9 cellular contexts compared by ENCODE assay signal in genomic region chr12:89468648-89469326, GRCh38. TPM values are rescaled to one million over a fixed set of nuclear protein-coding genes. Genes with fewer than 3 reads are reported as not detected.
DNase-seq lines count a peak whose midpoint lies in the region; ATAC-seq lines count a peak whose summit lies in the region.
"Had no signal": no experiment of that assay in that cellular context is flagged by ENCODE, and none has a peak within 500 bp of the region (broad histone marks: within the 10 kb centered on the region; RNA-seq: fewer than 3 reads in every experiment).

No MANE protein-coding gene starts in this region.

- H3K4me1 Mint-ChIP-seq in activated CD4-positive, alpha-beta T cell treated with anti-CD3 and anti-CD28 coated beads, Interleukin-2, amount 10 ng/mL, durations not matched to agents 7 days and 5 days, result peaks cover 72% of the 10 kb centered on the region

- ATAC-seq in HG02852 (IDR thresholded peaks at IDR 0.05; ENCODE audit: unreplicated experiment), result peak; percentile 77
- ATAC-seq in stimulated activated naive CD8-positive, alpha-beta T cell treated with anti-CD3 and anti-CD28 coated beads, Interleukin-15, Interleukin-2, amounts not matched to agents 100 U/mL and 50 U/mL, for 24 hours, result peak; percentile 45

- CTCF ChIA-PET in activated CD4-positive, alpha-beta T cell treated with anti-CD3 and anti-CD28 coated beads, Interleukin-2, amount 10 ng/mL, durations not matched to agents 7 days and 5 days (lab: Charles Lee), result interaction anchor here (0.7 to 6.0 kb wide), 5 partner anchors 56 to 452 kb away, joined by 3 to 34 read pairs (median 10); partner anchors contain the start of gene GALNT4

- no peaks in the 10 kb centered on the region for H3K9me3 Mint-ChIP-seq in activated CD4-positive, alpha-beta T cell treated with anti-CD3 and anti-CD28 coated beads, Interleukin-2, amount 10 ng/mL, durations not matched to agents 7 days and 5 days

- peaks cover 23% of the 10 kb centered on the region for H3K36me3 Mint-ChIP-seq in activated CD4-positive, alpha-beta T cell treated with anti-CD3 and anti-CD28 coated beads, Interleukin-2, amount 10 ng/mL, durations not matched to agents 7 days and 5 days (ENCODE audit: low read depth)

- H3K27me3 Mint-ChIP-seq in activated CD4-positive, alpha-beta T cell treated with anti-CD3 and anti-CD28 coated beads, Interleukin-2, amount 10 ng/mL, durations not matched to agents 7 days and 5 days, result no peaks in the 10 kb centered on the region

- POLR2A ChIA-PET in activated CD4-positive, alpha-beta T cell treated with anti-CD3 and anti-CD28 coated beads, Interleukin-2, amount 10 ng/mL, durations not matched to agents 7 days and 5 days (lab: Charles Lee), result interaction anchor here (1.0 to 1.1 kb wide), 2 partner anchors 116 to 449 kb away, joined by 4 to 5 read pairs; partner anchors contain the start of gene DUSP6

- intact Hi-C loops in posterior cingulate gyrus (cut with DNase I), result no loop called here

- H3K4me3 Mint-ChIP-seq in activated CD4-positive, alpha-beta T cell treated with anti-CD3 and anti-CD28 coated beads, Interleukin-2, amount 10 ng/mL, durations not matched to agents 7 days and 5 days, result peak overlapping the region; percentile 33

- peak overlapping the region; percentile 83 for H3K27ac Mint-ChIP-seq in activated CD4-positive, alpha-beta T cell treated with anti-CD3 and anti-CD28 coated beads, Interleukin-2, amount 10 ng/mL, durations not matched to agents 7 days and 5 days

- peak; percentile 36 for DNase-seq in activated CD4-positive, alpha-beta T cell treated with anti-CD3 and anti-CD28 coated beads, Interleukin-2, amount 10 ng/mL, durations not matched to agents 7 days and 5 days
- DNase-seq in activated CD4-positive, alpha-beta T cell treated with anti-CD3 and anti-CD28 coated beads, Interleukin-2, amount 50 U/mL, for 1 hour, result no peak
- DNase-seq in OCI-M1 (lab: John Stamatoyannopoulos, UW) (peak; percentile 80), SHP77 (lab: John Stamatoyannopoulos, UW) (no peak), posterior cingulate gyrus (no peak), DMS79 (lab: John Stamatoyannopoulos, UW) (no peak)
- DNase-seq in stimulated activated naive CD8-positive, alpha-beta T cell treated with anti-CD3 and anti-CD28 coated beads, Interleukin-15, Interleukin-2, amounts not matched to agents 100 U/mL and 50 U/mL, for 24 hours, result no peak
- DNase-seq: stimulated activated CD4-positive, alpha-beta T cell treated with anti-CD3 and anti-CD28 coated beads, Interleukin-4, amount 100 ng/mL, for 1 hour had no signal

RNA-seq across cellular contexts. Expression of gene GALNT4, which starts 55.8 kb away (rescaled TPM):
- total RNA-seq in activated CD4-positive, alpha-beta T cell treated with anti-CD3 and anti-CD28 coated beads, Interleukin-2, amount 10 ng/mL, durations not matched to agents 7 days and 5 days, result 10 to 100 TPM; 12.2 to 13.3 TPM

RNA-seq across cellular contexts. Expression of gene POC1B, which starts 57.1 kb away (rescaled TPM):
- 10 to 100 TPM; 33.2 to 41.0 TPM for total RNA-seq in activated CD4-positive, alpha-beta T cell treated with anti-CD3 and anti-CD28 coated beads, Interleukin-2, amount 10 ng/mL, durations not matched to agents 7 days and 5 days

Comparison
In these comparisons a context has a peak if more than half of its experiments do, and no peak if none do; other contexts are left out.
1. DNase-seq: peak in activated CD4-positive, alpha-beta T cell treated with anti-CD3 and anti-CD28 coated beads, Interleukin-2, amount 10 ng/mL, durations not matched to agents 7 days and 5 days (single experiment) and OCI-M1 (single experiment); none in activated CD4-positive, alpha-beta T cell treated with anti-CD3 and anti-CD28 coated beads, Interleukin-2, amount 50 U/mL, for 1 hour (single experiment), stimulated activated naive CD8-positive, alpha-beta T cell treated with anti-CD3 and anti-CD28 coated beads, Interleukin-15, Interleukin-2, amounts not matched to agents 100 U/mL and 50 U/mL, for 24 hours (single experiment), SHP77 (0 of 2), posterior cingulate gyrus (0 of 10) and DMS79 (single experiment).